In genomic region chr18:13262358-13262680, GRCh38 we compare ENCODE assay signal across 4 cellular contexts. TPM values are rescaled to one million over a fixed set of nuclear protein-coding genes. Genes with fewer than 3 reads are reported as not detected.
"Had no signal": no experiment of that assay in that cellular context is flagged by ENCODE, and none has a peak within 500 bp of the region (broad histone marks: within the 10 kb centered on the region; RNA-seq: fewer than 3 reads in every experiment).

No MANE protein-coding gene starts in this region.

RNA-seq across cellular contexts. Expression of gene LDLRAD4, which starts 43.8 kb away (rescaled TPM):
- total RNA-seq: fibroblast of lung, foreskin keratinocyte had no signal
- polyA plus RNA-seq: fibroblast of lung, foreskin keratinocyte, keratinocyte, mammary epithelial cell had no signal
